Comparison of ENCODE assay signal across 10 cellular contexts in the genomic region with DNA sequence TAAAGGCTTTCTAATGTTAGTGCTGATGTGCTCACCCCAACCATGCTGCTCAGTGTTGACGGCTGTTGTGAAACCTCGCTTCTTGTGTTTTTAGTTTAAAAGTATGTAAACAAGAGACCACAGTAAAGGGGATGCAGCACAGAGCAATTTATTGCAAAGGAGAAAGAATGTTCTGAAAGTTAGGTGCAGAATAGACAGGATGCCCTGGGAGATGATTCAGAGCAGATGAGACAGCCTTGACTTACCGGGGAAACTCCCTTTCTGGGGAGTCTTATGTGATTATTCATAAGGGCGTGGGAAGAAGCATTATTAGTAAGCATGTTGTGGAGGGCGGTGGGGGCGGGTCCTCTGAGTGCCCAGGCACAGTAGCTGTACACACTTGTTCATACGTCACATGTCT. TPM values are rescaled to one million over a fixed set of nuclear protein-coding genes. Genes with fewer than 3 reads are reported as not detected.
DNase-seq lines count a peak whose midpoint lies in the region; ATAC-seq and TF ChIP-seq lines count a peak whose summit lies in the region.
"Had no signal": no experiment of that assay in that cellular context is flagged by ENCODE, and none has a peak within 500 bp of the region (broad histone marks: within the 10 kb centered on the region; RNA-seq: fewer than 3 reads in every experiment).

No MANE protein-coding gene starts in this region.

- no peaks in the 10 kb centered on the region for H3K9me3 Mint-ChIP-seq in activated CD4-positive, alpha-beta T cell treated with anti-CD3 and anti-CD28 coated beads for 36 hours (ENCODE audit: low read depth)
- H3K9me3 Mint-ChIP-seq in activated CD4-positive, alpha-beta T cell treated with anti-CD3 and anti-CD28 coated beads, Interleukin-2, amount 10 ng/mL, durations not matched to agents 7 days and 5 days = no peaks in the 10 kb centered on the region
- H3K9me3 Mint-ChIP-seq in T-helper 2 cell treated with Interferon-gamma antibody and Interleukin-4, amounts not matched to agents 5 μg/mL and 100 μg/mL, for 36 hours = peaks cover 4% of the 10 kb centered on the region
- no peaks in the 10 kb centered on the region for H3K9me3 Mint-ChIP-seq in stimulated activated effector memory CD8-positive, alpha-beta T cell treated with anti-CD3 and anti-CD28 coated beads, Interleukin-12 subunit alpha, Interleukin-12 subunit beta, amount 100 ng/mL, for 72 hours
- H3K9me3 Mint-ChIP-seq: natural killer cell had no signal

- H3K27ac ChIP-seq in foreskin keratinocyte (peak overlapping the region; percentile 87), gastroesophageal sphincter (no peak overlapping the region)
- H3K27ac ChIP-seq: HL-60 had no signal

- peaks cover 0 to 80% of the 10 kb centered on the region in 2 donors for H3K36me3 ChIP-seq in gastroesophageal sphincter

- TF ChIP-seq CTCF in foreskin keratinocyte (conservative IDR thresholded peaks at IDR 0.05) = no peak
- no peak for TF ChIP-seq CTCF in gastroesophageal sphincter (IDR thresholded peaks at IDR 0.05)

- peak; percentile 98 for ATAC-seq in activated CD4-positive, alpha-beta T cell treated with anti-CD3 and anti-CD28 coated beads for 36 hours
- ATAC-seq in foreskin keratinocyte = peak; percentile 95
- peak; percentile 95 for ATAC-seq in stimulated activated effector memory CD8-positive, alpha-beta T cell treated with anti-CD3 and anti-CD28 coated beads, Interleukin-12 subunit alpha, Interleukin-12 subunit beta, amount 100 ng/mL, for 72 hours
- ATAC-seq in HG03175 (IDR thresholded peaks at IDR 0.05; ENCODE audit: unreplicated experiment) = no peak
- ATAC-seq in gastroesophageal sphincter = no peak

- CTCF ChIA-PET in activated CD4-positive, alpha-beta T cell treated with anti-CD3 and anti-CD28 coated beads for 36 hours (lab: Charles Lee) = no interaction called here
- CTCF ChIA-PET in activated CD4-positive, alpha-beta T cell treated with anti-CD3 and anti-CD28 coated beads, Interleukin-2, amount 10 ng/mL, durations not matched to agents 7 days and 5 days (lab: Charles Lee) = no interaction called here

- no peak overlapping the region for H3K4me3 ChIP-seq in gastroesophageal sphincter

- H3K4me3 Mint-ChIP-seq in activated CD4-positive, alpha-beta T cell treated with anti-CD3 and anti-CD28 coated beads for 36 hours = no peak overlapping the region
- H3K4me3 Mint-ChIP-seq in activated CD4-positive, alpha-beta T cell treated with anti-CD3 and anti-CD28 coated beads, Interleukin-2, amount 10 ng/mL, durations not matched to agents 7 days and 5 days = no peak overlapping the region
- no peak overlapping the region for H3K4me3 Mint-ChIP-seq in T-helper 2 cell treated with Interferon-gamma antibody and Interleukin-4, amounts not matched to agents 5 μg/mL and 100 μg/mL, for 36 hours
- no peak overlapping the region for H3K4me3 Mint-ChIP-seq in stimulated activated effector memory CD8-positive, alpha-beta T cell treated with anti-CD3 and anti-CD28 coated beads, Interleukin-12 subunit alpha, Interleukin-12 subunit beta, amount 100 ng/mL, for 72 hours
- H3K4me3 Mint-ChIP-seq: natural killer cell had no signal

- no peaks in the 10 kb centered on the region for H3K27me3 ChIP-seq in foreskin keratinocyte
- H3K27me3 ChIP-seq in gastroesophageal sphincter = no peaks in the 10 kb centered on the region

- TF ChIP-seq EP300 in gastroesophageal sphincter (IDR thresholded peaks at IDR 0.05) = no peak

- no peak overlapping the region for H3K27ac Mint-ChIP-seq in activated CD4-positive, alpha-beta T cell treated with anti-CD3 and anti-CD28 coated beads for 36 hours
- no peak overlapping the region for H3K27ac Mint-ChIP-seq in activated CD4-positive, alpha-beta T cell treated with anti-CD3 and anti-CD28 coated beads, Interleukin-2, amount 10 ng/mL, durations not matched to agents 7 days and 5 days
- no peak overlapping the region for H3K27ac Mint-ChIP-seq in T-helper 2 cell treated with Interferon-gamma antibody and Interleukin-4, amounts not matched to agents 5 μg/mL and 100 μg/mL, for 36 hours
- no peak overlapping the region for H3K27ac Mint-ChIP-seq in stimulated activated effector memory CD8-positive, alpha-beta T cell treated with anti-CD3 and anti-CD28 coated beads, Interleukin-12 subunit alpha, Interleukin-12 subunit beta, amount 100 ng/mL, for 72 hours
- H3K27ac Mint-ChIP-seq: natural killer cell had no signal

- 51 to 72% methylated on average over 6 to 7 of the region's 7 CpGs for WGBS in gastroesophageal sphincter (ENCODE audit: low coverage in 1 of 2), 2 donors

- peaks cover 0 to 9% (median 0%) of the 10 kb centered on the region in 3 donors for H3K9me3 ChIP-seq in gastroesophageal sphincter

- H3K36me3 Mint-ChIP-seq in activated CD4-positive, alpha-beta T cell treated with anti-CD3 and anti-CD28 coated beads for 36 hours (ENCODE audit: low read depth) = no peaks in the 10 kb centered on the region
- H3K36me3 Mint-ChIP-seq in activated CD4-positive, alpha-beta T cell treated with anti-CD3 and anti-CD28 coated beads, Interleukin-2, amount 10 ng/mL, durations not matched to agents 7 days and 5 days (ENCODE audit: low read depth) = no peaks in the 10 kb centered on the region
- no peaks in the 10 kb centered on the region for H3K36me3 Mint-ChIP-seq in T-helper 2 cell treated with Interferon-gamma antibody and Interleukin-4, amounts not matched to agents 5 μg/mL and 100 μg/mL, for 36 hours (ENCODE audit: low read depth)
- no peaks in the 10 kb centered on the region for H3K36me3 Mint-ChIP-seq in stimulated activated effector memory CD8-positive, alpha-beta T cell treated with anti-CD3 and anti-CD28 coated beads, Interleukin-12 subunit alpha, Interleukin-12 subunit beta, amount 100 ng/mL, for 72 hours
- H3K36me3 Mint-ChIP-seq: natural killer cell had no signal

- POLR2A ChIA-PET in activated CD4-positive, alpha-beta T cell treated with anti-CD3 and anti-CD28 coated beads for 36 hours (lab: Charles Lee) = no interaction called here
- POLR2A ChIA-PET in activated CD4-positive, alpha-beta T cell treated with anti-CD3 and anti-CD28 coated beads, Interleukin-2, amount 10 ng/mL, durations not matched to agents 7 days and 5 days (lab: Charles Lee) = no interaction called here

- H3K4me1 ChIP-seq in foreskin keratinocyte = peaks cover 39% of the 10 kb centered on the region
- H3K4me1 ChIP-seq in gastroesophageal sphincter = no peaks in the 10 kb centered on the region

- peaks cover 4% of the 10 kb centered on the region for H3K27me3 Mint-ChIP-seq in activated CD4-positive, alpha-beta T cell treated with anti-CD3 and anti-CD28 coated beads for 36 hours
- H3K27me3 Mint-ChIP-seq in activated CD4-positive, alpha-beta T cell treated with anti-CD3 and anti-CD28 coated beads, Interleukin-2, amount 10 ng/mL, durations not matched to agents 7 days and 5 days = no peaks in the 10 kb centered on the region
- H3K27me3 Mint-ChIP-seq in T-helper 2 cell treated with Interferon-gamma antibody and Interleukin-4, amounts not matched to agents 5 μg/mL and 100 μg/mL, for 36 hours (ENCODE audit: low read depth) = no peaks in the 10 kb centered on the region

- peak; percentile 84 for DNase-seq in activated CD4-positive, alpha-beta T cell treated with anti-CD3 and anti-CD28 coated beads for 36 hours
- DNase-seq in activated CD4-positive, alpha-beta T cell treated with anti-CD3 and anti-CD28 coated beads, Interleukin-2, amount 10 ng/mL, durations not matched to agents 7 days and 5 days = no peak
- DNase-seq in T-helper 2 cell treated with Interferon-gamma antibody and Interleukin-4, amounts not matched to agents 5 μg/mL and 100 μg/mL, for 36 hours (ENCODE audit: low spot score) = peak; percentile 23
- peak; percentile 99 to 100 for DNase-seq in foreskin keratinocyte
- DNase-seq in stimulated activated effector memory CD8-positive, alpha-beta T cell treated with anti-CD3 and anti-CD28 coated beads, Interleukin-12 subunit alpha, Interleukin-12 subunit beta, amount 100 ng/mL, for 72 hours (ENCODE audit: low spot score in 2 of 2) = peak in 1 of 2 donors; percentile 66
- no peak for DNase-seq in NCI-H2107 treated with DMSO at 0.1 percent for 48 hours (lab: John Stamatoyannopoulos, UW; ENCODE audit: unreplicated experiment)
- DNase-seq: natural killer cell had no signal

- no peak for TF ChIP-seq POLR2A in gastroesophageal sphincter (IDR thresholded peaks at IDR 0.05)

- peaks cover 13% of the 10 kb centered on the region for H3K4me1 Mint-ChIP-seq in activated CD4-positive, alpha-beta T cell treated with anti-CD3 and anti-CD28 coated beads for 36 hours
- peaks cover 4% of the 10 kb centered on the region for H3K4me1 Mint-ChIP-seq in activated CD4-positive, alpha-beta T cell treated with anti-CD3 and anti-CD28 coated beads, Interleukin-2, amount 10 ng/mL, durations not matched to agents 7 days and 5 days
- peaks cover 3% of the 10 kb centered on the region for H3K4me1 Mint-ChIP-seq in T-helper 2 cell treated with Interferon-gamma antibody and Interleukin-4, amounts not matched to agents 5 μg/mL and 100 μg/mL, for 36 hours (ENCODE audit: low read depth)
- no peaks in the 10 kb centered on the region for H3K4me1 Mint-ChIP-seq in stimulated activated effector memory CD8-positive, alpha-beta T cell treated with anti-CD3 and anti-CD28 coated beads, Interleukin-12 subunit alpha, Interleukin-12 subunit beta, amount 100 ng/mL, for 72 hours
- H3K4me1 Mint-ChIP-seq: natural killer cell had no signal

- intact Hi-C loops in activated CD4-positive, alpha-beta T cell treated with anti-CD3 and anti-CD28 coated beads for 36 hours (cut with DNase I, micrococcal nuclease) = loop anchor here in 1 of 2 experiments (1.0 to 2.0 kb wide), 2 partner anchors 46 to 104 kb away; no protein-coding TSS in a partner anchor

RNA-seq across cellular contexts. Expression of gene EVC, which starts 47.7 kb away (rescaled TPM):
- 1 to 10 TPM in 1 of 2 experiments, under 1 TPM in 1; 0.71 to 1.5 TPM for total RNA-seq in activated CD4-positive, alpha-beta T cell treated with anti-CD3 and anti-CD28 coated beads for 36 hours
- total RNA-seq in activated CD4-positive, alpha-beta T cell treated with anti-CD3 and anti-CD28 coated beads, Interleukin-2, amount 10 ng/mL, durations not matched to agents 7 days and 5 days = 1 to 10 TPM in 1 of 2 experiments, under 1 TPM in 1; 0.69 to 1.3 TPM
- total RNA-seq in foreskin keratinocyte (26.3 and 33.4 TPM in 2 replicates), gastroesophageal sphincter (10 to 100 TPM; 17.8 to 53.7 (median 38.1) TPM)
- polyA plus RNA-seq in foreskin keratinocyte = 5.5 and 6.0 TPM in 2 replicates

RNA-seq across cellular contexts. Expression of gene EVC2, which starts 50.4 kb away (rescaled TPM):
- under 1 TPM; 0.48 to 0.65 TPM for total RNA-seq in activated CD4-positive, alpha-beta T cell treated with anti-CD3 and anti-CD28 coated beads for 36 hours
- under 1 TPM; 0.56 to 0.72 TPM for total RNA-seq in activated CD4-positive, alpha-beta T cell treated with anti-CD3 and anti-CD28 coated beads, Interleukin-2, amount 10 ng/mL, durations not matched to agents 7 days and 5 days
- 7.5 TPM in 2 replicates for total RNA-seq in foreskin keratinocyte
- 2.7 and 3.1 TPM in 2 replicates for polyA plus RNA-seq in foreskin keratinocyte
- 10 to 100 TPM in 2 of 4 donors, 1 to 10 TPM in 2; 9.3 to 16.3 (median 12.4) TPM for total RNA-seq in gastroesophageal sphincter

Comparison
In these comparisons a context has a peak if more than half of its experiments do, and no peak if none do; other contexts are left out.
1. DNase-seq: peak in activated CD4-positive, alpha-beta T cell treated with anti-CD3 and anti-CD28 coated beads for 36 hours (single experiment), T-helper 2 cell treated with Interferon-gamma antibody and Interleukin-4, amounts not matched to agents 5 μg/mL and 100 μg/mL, for 36 hours (single experiment) and foreskin keratinocyte (2 of 2); none in activated CD4-positive, alpha-beta T cell treated with anti-CD3 and anti-CD28 coated beads, Interleukin-2, amount 10 ng/mL, durations not matched to agents 7 days and 5 days (single experiment) and NCI-H2107 treated with DMSO at 0.1 percent for 48 hours (single experiment).
2. ATAC-seq: peak in activated CD4-positive, alpha-beta T cell treated with anti-CD3 and anti-CD28 coated beads for 36 hours (single experiment), foreskin keratinocyte (single experiment) and stimulated activated effector memory CD8-positive, alpha-beta T cell treated with anti-CD3 and anti-CD28 coated beads, Interleukin-12 subunit alpha, Interleukin-12 subunit beta, amount 100 ng/mL, for 72 hours (single experiment); none in HG03175 (single experiment) and gastroesophageal sphincter (single experiment).
3. RNA of gene EVC, which starts 47.7 kb away (total RNA-seq): 17.8 to 53.7 TPM in gastroesophageal sphincter and 26.3 to 33.4 TPM in foreskin keratinocyte; 0.71 to 1.5 TPM in activated CD4-positive, alpha-beta T cell treated with anti-CD3 and anti-CD28 coated beads for 36 hours and 0.69 to 1.3 TPM in activated CD4-positive, alpha-beta T cell treated with anti-CD3 and anti-CD28 coated beads, Interleukin-2, amount 10 ng/mL, durations not matched to agents 7 days and 5 days; every median in the first group is over 4 times any median in the second.